In genomic region chr1:180970333-180971079, GRCh38 we compare ENCODE assay signal across 12 cellular contexts.
"Had no signal": no experiment of that assay in that cellular context is flagged by ENCODE, and none has a peak within 500 bp of the region (broad histone marks: within the 10 kb centered on the region; RNA-seq: fewer than 3 reads in every experiment).

No MANE protein-coding gene starts in this region.

- H3K4me2 ChIP-seq: hepatocyte had no signal

- H3K27me3 Mint-ChIP-seq: activated naive CD4-positive, alpha-beta T cell treated with anti-CD3 and anti-CD28 coated beads, Interleukin-2, amount 10 ng/mL, durations not matched to agents 7 days and 5 days had no signal

- H3K27me3 ChIP-seq: adrenal gland, cardiac muscle cell, esophagus muscularis mucosa, hepatocyte, ovary, thyroid gland had no signal

- H3K9me3 ChIP-seq: adrenal gland, esophagus muscularis mucosa, ovary, thyroid gland had no signal

- H3K4me3 Mint-ChIP-seq: activated naive CD4-positive, alpha-beta T cell treated with anti-CD3 and anti-CD28 coated beads, Interleukin-2, amount 10 ng/mL, durations not matched to agents 7 days and 5 days; stimulated activated effector memory CD8-positive, alpha-beta T cell treated with anti-CD3 and anti-CD28 coated beads, Interleukin-12 subunit alpha, Interleukin-12 subunit beta, amount 100 ng/mL, for 72 hours had no signal

- H3K9me3 Mint-ChIP-seq: activated naive CD4-positive, alpha-beta T cell treated with anti-CD3 and anti-CD28 coated beads, Interleukin-2, amount 10 ng/mL, durations not matched to agents 7 days and 5 days; stimulated activated effector memory CD8-positive, alpha-beta T cell treated with anti-CD3 and anti-CD28 coated beads, Interleukin-12 subunit alpha, Interleukin-12 subunit beta, amount 100 ng/mL, for 72 hours had no signal

- H3K4me3 ChIP-seq: adrenal gland, cardiac muscle cell, esophagus muscularis mucosa, hepatocyte, ovary, thyroid gland had no signal

- H2AFZ ChIP-seq: hepatocyte had no signal

- ATAC-seq: activated CD4-positive, CD25-positive, alpha-beta regulatory T cell treated with anti-CD3 and anti-CD28 coated beads, Interleukin-2, amount 50 U/mL, for 24 hours; left lobe of liver; stimulated activated effector memory CD8-positive, alpha-beta T cell treated with anti-CD3 and anti-CD28 coated beads, Interleukin-12 subunit alpha, Interleukin-12 subunit beta, amount 100 ng/mL, for 72 hours had no signal

- H3K27ac ChIP-seq: adrenal gland, cardiac muscle cell, esophagus muscularis mucosa, hepatocyte, ovary, thyroid gland had no signal

- H3K36me3 ChIP-seq: ovary had no signal

- H3K27ac Mint-ChIP-seq: activated naive CD4-positive, alpha-beta T cell treated with anti-CD3 and anti-CD28 coated beads, Interleukin-2, amount 10 ng/mL, durations not matched to agents 7 days and 5 days had no signal

- DNase-seq: activated CD4-positive, alpha-beta T cell treated with anti-CD3 and anti-CD28 coated beads, Interleukin-2, amount 50 U/mL, for 1 hour; activated naive CD4-positive, alpha-beta T cell treated with anti-CD3 and anti-CD28 coated beads, Interleukin-2, amount 10 ng/mL, durations not matched to agents 7 days and 5 days; adrenal gland; ovary; T-helper 2 cell had no signal
